ENCODE assay signal across 8 cellular contexts in genomic region chr20:41697861-41698559, GRCh38.
A peak's percentile ranks its signal among the peaks of the same experiment; 100 is the strongest.
DNase-seq lines count a peak whose midpoint lies in the region; ATAC-seq, FAIRE-seq and TF ChIP-seq lines count a peak whose summit lies in the region.

No MANE protein-coding gene starts in this region.

- in situ Hi-C loops in astrocyte of the cerebellum (cut with HindIII; ENCODE audit: low sequenced_read_pairs): no loop called here
- in situ Hi-C loops in HepG2 (cut with HindIII; ENCODE audit: extremely low pct_ligation_motif_present, low pct_unique_long_range_greater_than_20kb): no loop called here

- TF ChIP-seq CTCF in BJ (IDR thresholded peaks at IDR 0.05; ENCODE audit: insufficient read depth, low read depth, low read length): peak; percentile 89
- TF ChIP-seq CTCF in GM20000 (IDR thresholded peaks at IDR 0.05; ENCODE audit: extremely low read depth, missing control alignments): peak; percentile 88
- TF ChIP-seq CTCF in astrocyte of the cerebellum (IDR thresholded peaks at IDR 0.05; ENCODE audit: low read depth, low read length, missing control alignments): peak; percentile 92
- peak; percentile 75 for TF ChIP-seq CTCF in HepG2 (CRISPR knock-in tag; IDR thresholded peaks at IDR 0.05)

- no peak for TF ChIP-seq POLR2A in HepG2 (IDR thresholded peaks at IDR 0.05; ENCODE audit: insufficient read depth in 1 of 2, low read depth in 2 of 2, low read length in 2 of 2)

- no peak overlapping the region for H3K9ac ChIP-seq in HepG2 (ENCODE audit: insufficient read depth, low read depth, low read length)

- WGBS in HepG2 (ENCODE audit: low lambda C conversion rate): 43% methylated on average over 6 of the region's 6 CpGs

- no peak for DNase-seq in BJ (ENCODE audit: low read depth)
- DNase-seq in GM20000 (ENCODE audit: low spot score): peak; percentile 35
- peak; percentile 68 for DNase-seq in NCI-H345 treated with DMSO at 0.1 percent for 48 hours (lab: John Stamatoyannopoulos, UW; ENCODE audit: unreplicated experiment)
- peak; percentile 6 for DNase-seq in astrocyte of the cerebellum (ENCODE audit: low read depth)
- peak; percentile 52 for DNase-seq in HepG2 (ENCODE audit: low spot score)
- no peak for DNase-seq in effector memory CD4-positive, alpha-beta T cell

- no peaks in the 10 kb centered on the region for H3K79me2 ChIP-seq in HepG2 (ENCODE audit: insufficient read depth, low read length)

- H3K4me3 ChIP-seq in BJ (ENCODE audit: low read depth, low read length) (no peak overlapping the region), astrocyte of the cerebellum (ENCODE audit: low read depth, low read length) (no peak overlapping the region), HepG2 (replicated peaks in 1 of 3; ENCODE audit: insufficient read depth in 1 of 3, low read depth in 2 of 3, low read length in 3 of 3) (no peak overlapping the region)
- no peak overlapping the region for H3K4me3 ChIP-seq in effector memory CD4-positive, alpha-beta T cell (ENCODE audit: insufficient read depth, low read depth, low read length, poor library complexity, severe bottlenecking)

- H3K4me2 ChIP-seq in HepG2 (ENCODE audit: low read depth, low read length): no peak overlapping the region

- no peaks in the 10 kb centered on the region for H3K9me3 ChIP-seq in HepG2 (ENCODE audit: low read length)
- H3K9me3 ChIP-seq in effector memory CD4-positive, alpha-beta T cell (ENCODE audit: control insufficient read depth, low read length): no peaks in the 10 kb centered on the region

- TF ChIP-seq EP300 in HepG2 (IDR thresholded peaks at IDR 0.05; ENCODE audit: low read depth in 2 of 2, low read length in 2 of 2) (no peak), HepG2 (CRISPR knock-in tag; IDR thresholded peaks at IDR 0.05; ENCODE audit: borderline replicate concordance) (no peak)

- H3K27ac ChIP-seq in HepG2 (ENCODE audit: extremely low read length, insufficient read depth, low read length): no peak overlapping the region
- no peak overlapping the region for H3K27ac ChIP-seq in effector memory CD4-positive, alpha-beta T cell (ENCODE audit: insufficient read depth, low read length, poor library complexity, severe bottlenecking)

- 0 out of 2 replicates have a peak, but pooled peaks have one; percentile 16 for TF ChIP-seq RAD21 in HepG2 (CRISPR knock-in tag; IDR thresholded peaks at IDR 0.05)

- intact Hi-C loops in HepG2 (cut with micrococcal nuclease; ENCODE audit: unreplicated experiment): no loop called here

- no peak overlapping the region for H2AFZ ChIP-seq in HepG2 (ENCODE audit: low read length)

- H3K27me3 ChIP-seq in BJ (ENCODE audit: control insufficient read depth, insufficient read depth, low read length) (peaks cover 4% of the 10 kb centered on the region), HepG2 (ENCODE audit: control insufficient read depth in 1 of 2, insufficient read depth in 2 of 2, low read length in 2 of 2) (peaks cover 0 to 4% of the 10 kb centered on the region in 2 experiments; a peak in 2 of 5 replicates)
- H3K27me3 ChIP-seq in effector memory CD4-positive, alpha-beta T cell (replicated peaks; ENCODE audit: control insufficient read depth, insufficient read depth, low read length, poor library complexity, severe bottlenecking): no peaks in the 10 kb centered on the region

- peaks cover 8% of the 10 kb centered on the region for H3K4me1 ChIP-seq in HepG2 (ENCODE audit: insufficient read depth, low read length)
- H3K4me1 ChIP-seq in effector memory CD4-positive, alpha-beta T cell (ENCODE audit: control insufficient read depth, insufficient read depth, low read length, poor library complexity, severe bottlenecking): peaks cover 3% of the 10 kb centered on the region

- no peaks in the 10 kb centered on the region for H4K20me1 ChIP-seq in HepG2 (ENCODE audit: insufficient read depth, low read length)

- peak; percentile 87 for FAIRE-seq in HepG2 (lab: Jason Lieb, UNC)

- POLR2A ChIA-PET in BJ (lab: Charles Lee): no interaction called here
- POLR2A ChIA-PET in HepG2 (lab: Yijun Ruan, JAX): no interaction called here

- no peak for ATAC-seq in HepG2
- ATAC-seq in GM21367 (IDR thresholded peaks at IDR 0.05; ENCODE audit: unreplicated experiment): no peak
- no peak for ATAC-seq in GM19035 (IDR thresholded peaks at IDR 0.05; ENCODE audit: unreplicated experiment)

- CTCF ChIA-PET in BJ (lab: Yijun Ruan, JAX) (interaction anchor here (0.5 to 2.1 kb wide), 13 partner anchors 14 to 1933 kb away, joined by 3 to 13 read pairs (median 3); no protein-coding TSS in a partner anchor), HepG2 (lab: Yijun Ruan, JAX; ENCODE audit: low intra/inter-chr PET ratio, low total read pairs) (interaction anchor here (1.1 kb wide), 1 partner anchor 1490 kb away, joined by 3 read pairs; no protein-coding TSS in a partner anchor)

- H3K36me3 ChIP-seq in BJ (ENCODE audit: control insufficient read depth, insufficient read depth, low read length): no peaks in the 10 kb centered on the region
- H3K36me3 ChIP-seq in HepG2 (replicated peaks in 1 of 2; ENCODE audit: control insufficient read depth in 1 of 2, insufficient read depth in 2 of 2, low read length in 2 of 2): no peaks in the 10 kb centered on the region
- no peaks in the 10 kb centered on the region for H3K36me3 ChIP-seq in effector memory CD4-positive, alpha-beta T cell (ENCODE audit: control insufficient read depth, insufficient read depth, low read length)

- no TSS peak for BruUV-seq in HepG2 (replicated peaks; lab: Mats Ljungman, UMichigan)

TF ChIP-seq in HepG2, 621 proteins besides CTCF, POLR2A, EP300 and RAD21:
- TF ChIP-seq ZNF670 (CRISPR knock-in tag; IDR thresholded peaks at IDR 0.05; ENCODE audit: borderline replicate concordance) (peak; percentile 57; the same call in 1 of the 2 replicates), CEBPB (IDR thresholded peaks at IDR 0.05; ENCODE audit: borderline replicate concordance, low read depth, low read length) (peak; percentile 69; the same call in 1 of the 2 replicates), MAF1 (CRISPR knock-in tag; IDR thresholded peaks at IDR 0.05; ENCODE audit: borderline replicate concordance) (no peak), ZNF816 (CRISPR knock-in tag; IDR thresholded peaks at IDR 0.05; ENCODE audit: borderline replicate concordance) (0 out of 2 replicates have a peak, but pooled peaks have one; percentile 32), SMAD3 (CRISPR knock-in tag; IDR thresholded peaks at IDR 0.05) (0 out of 2 replicates have a peak, but pooled peaks have one; percentile 33), HHEX (CRISPR knock-in tag; IDR thresholded peaks at IDR 0.05) (no peak), XRCC5 (optimal IDR thresholded peaks at IDR 0.05; ENCODE audit: low read length) (peak; percentile 36), CREB1 (IDR thresholded peaks at IDR 0.05) (no peak), CREB1 (CRISPR knock-in tag; IDR thresholded peaks at IDR 0.05) (peak; percentile 42; the same call in 1 of the 2 replicates), RFX3 (CRISPR knock-in tag; IDR thresholded peaks at IDR 0.05) (0 out of 2 replicates have a peak, but pooled peaks have one; percentile 5), E2F2 (CRISPR knock-in tag; IDR thresholded peaks at IDR 0.05; ENCODE audit: borderline replicate concordance) (no peak), GATAD1 (CRISPR knock-in tag; IDR thresholded peaks at IDR 0.05) (0 out of 2 replicates have a peak, but pooled peaks have one; percentile 17), STAG1 (CRISPR knock-in tag; IDR thresholded peaks at IDR 0.05) (peak; percentile 57), DRAP1 (CRISPR knock-in tag; IDR thresholded peaks at IDR 0.05) (0 out of 2 replicates have a peak, but pooled peaks have one; percentile 7), KAT7 (CRISPR knock-in tag; IDR thresholded peaks at IDR 0.05; ENCODE audit: borderline replicate concordance) (no peak), ZNF850 (CRISPR knock-in tag; conservative IDR thresholded peaks at IDR 0.05) (peak; percentile 41; the same call in 1 of the 2 replicates), RARG (CRISPR knock-in tag; IDR thresholded peaks at IDR 0.05; ENCODE audit: low read depth) (no peak), ZGPAT (CRISPR knock-in tag; IDR thresholded peaks at IDR 0.05) (0 out of 2 replicates have a peak, but pooled peaks have one; percentile 20), SMC3 (IDR thresholded peaks at IDR 0.05; ENCODE audit: low read length) (peak; percentile 60; the same call in 1 of the 2 replicates)
TF ChIP-seq in HepG2: peak in this region for 13.

Comparison
In these comparisons a context has a peak if more than half of its experiments do, and no peak if none do; other contexts are left out.
1. DNase-seq: peak in GM20000 (single experiment), NCI-H345 treated with DMSO at 0.1 percent for 48 hours (single experiment), astrocyte of the cerebellum (single experiment) and HepG2 (single experiment); none in BJ (single experiment) and effector memory CD4-positive, alpha-beta T cell (0 of 3).
2. Peak in every context shown above with its lines, with median percentiles within 50 percentile points of each other: CTCF ChIP-seq.